In genomic region chr2:56271275-56271674, GRCh38 we compare ENCODE assay signal across 17 cellular contexts.
"Had no signal": no experiment of that assay in that cellular context is flagged by ENCODE, and none has a peak within 500 bp of the region (broad histone marks: within the 10 kb centered on the region; RNA-seq: fewer than 3 reads in every experiment).

No MANE protein-coding gene starts in this region.

- H3K27ac Mint-ChIP-seq: memory B cell; natural killer cell; stimulated activated naive B cell treated with anti-CD40 and anti-IgM and Interleukin-4, amounts not matched to agents 10 μg/mL and 1 μg/mL and 100 μg/mL, for 72 hours; stimulated activated naive CD8-positive, alpha-beta T cell treated with anti-CD3 and anti-CD28 coated beads, Interleukin-15, Interleukin-2, amounts not matched to agents 100 ng/mL and 50 ng/mL, for 24 hours had no signal

- H3K9me3 Mint-ChIP-seq: memory B cell; stimulated activated naive B cell treated with anti-CD40 and anti-IgM and Interleukin-4, amounts not matched to agents 10 μg/mL and 1 μg/mL and 100 μg/mL, for 72 hours had no signal

- H3K27me3 Mint-ChIP-seq: memory B cell; stimulated activated naive B cell treated with anti-CD40 and anti-IgM and Interleukin-4, amounts not matched to agents 10 μg/mL and 1 μg/mL and 100 μg/mL, for 72 hours; stimulated activated naive CD8-positive, alpha-beta T cell treated with anti-CD3 and anti-CD28 coated beads, Interleukin-15, Interleukin-2, amounts not matched to agents 100 ng/mL and 50 ng/mL, for 24 hours had no signal

- H3K4me1 ChIP-seq: pancreas, sigmoid colon, tibial nerve, upper lobe of left lung, uterus had no signal

- H3K9me3 ChIP-seq: neutrophil, pancreas, sigmoid colon, thoracic aorta, tibial nerve, upper lobe of left lung, uterus had no signal

- H3K36me3 ChIP-seq: neutrophil, pancreas, sigmoid colon, thoracic aorta, tibial nerve, upper lobe of left lung, uterus had no signal

- ATAC-seq: natural killer cell, pancreas had no signal

- DNase-seq: dorsolateral prefrontal cortex; effector CD4-positive, alpha-beta T cell; hypothalamus; natural killer cell; pancreas; sigmoid colon; stimulated activated CD4-positive, alpha-beta T cell treated with anti-CD3 and anti-CD28 coated beads, Interleukin-2, amount 100 ng/mL, for 24 hours; stimulated activated CD4-positive, alpha-beta T cell treated with anti-CD3 and anti-CD28 coated beads, Interleukin-4, amount 100 ng/mL, for 24 hours; stimulated activated naive B cell treated with anti-CD40 and anti-IgM and Interleukin-4, amounts not matched to agents 10 μg/mL and 1 μg/mL and 100 μg/mL, for 72 hours; upper lobe of left lung; uterus had no signal

- H3K27ac ChIP-seq: dorsolateral prefrontal cortex, neutrophil, pancreas, sigmoid colon, thoracic aorta, tibial nerve, upper lobe of left lung, uterus had no signal

- H3K36me3 Mint-ChIP-seq: memory B cell; natural killer cell; stimulated activated naive B cell treated with anti-CD40 and anti-IgM and Interleukin-4, amounts not matched to agents 10 μg/mL and 1 μg/mL and 100 μg/mL, for 72 hours had no signal

- H3K4me3 Mint-ChIP-seq: memory B cell; natural killer cell; stimulated activated naive B cell treated with anti-CD40 and anti-IgM and Interleukin-4, amounts not matched to agents 10 μg/mL and 1 μg/mL and 100 μg/mL, for 72 hours; stimulated activated naive CD8-positive, alpha-beta T cell treated with anti-CD3 and anti-CD28 coated beads, Interleukin-15, Interleukin-2, amounts not matched to agents 100 ng/mL and 50 ng/mL, for 24 hours had no signal

- H3K4me3 ChIP-seq: dorsolateral prefrontal cortex, lung, pancreas, sigmoid colon, thoracic aorta, tibial nerve, upper lobe of left lung, uterus had no signal

- H3K27me3 ChIP-seq: dorsolateral prefrontal cortex, neutrophil, pancreas, sigmoid colon, tibial nerve, upper lobe of left lung, uterus had no signal

- H3K4me1 Mint-ChIP-seq: memory B cell; natural killer cell; stimulated activated naive B cell treated with anti-CD40 and anti-IgM and Interleukin-4, amounts not matched to agents 10 μg/mL and 1 μg/mL and 100 μg/mL, for 72 hours had no signal
